ENCODE assay signal across 20 cellular contexts in the genomic region with DNA sequence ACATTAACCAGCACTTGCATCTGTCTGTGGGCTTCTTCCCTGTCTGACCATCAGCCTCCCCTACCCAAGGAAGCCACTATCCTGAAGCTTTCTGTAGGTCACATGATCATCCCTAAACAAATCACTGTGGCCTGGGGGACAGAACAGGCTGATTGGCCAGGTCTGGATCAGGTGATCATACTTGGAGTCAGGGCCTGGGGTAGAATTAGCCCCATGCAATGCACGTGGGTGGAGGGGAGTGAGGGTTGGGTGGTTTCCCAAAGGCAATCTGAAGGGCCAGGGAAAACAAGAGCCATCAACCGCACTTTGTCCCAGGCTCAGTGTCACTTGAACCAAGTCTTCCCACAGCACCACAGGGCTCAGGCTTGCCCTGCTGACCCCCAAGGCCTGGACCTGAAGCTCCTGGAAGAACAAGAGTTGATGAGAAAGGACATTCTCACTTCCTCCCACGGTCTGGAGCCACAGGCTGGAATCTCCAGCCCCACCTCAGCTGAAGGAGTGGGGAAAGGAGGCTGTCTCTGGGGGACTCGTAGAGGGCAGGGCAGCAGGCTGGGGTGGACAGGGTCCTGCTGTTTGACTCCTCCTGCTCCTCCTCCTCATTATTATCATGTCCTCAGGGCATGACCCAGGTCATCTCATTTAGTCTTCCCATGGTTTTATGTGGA. TPM values are rescaled to one million over a fixed set of nuclear protein-coding genes. Genes with fewer than 3 reads are reported as not detected.
DNase-seq lines count a peak whose midpoint lies in the region; ATAC-seq, FAIRE-seq and TF ChIP-seq lines count a peak whose summit lies in the region.
"Had no signal": no experiment of that assay in that cellular context is flagged by ENCODE, and none has a peak within 500 bp of the region (broad histone marks: within the 10 kb centered on the region; RNA-seq: fewer than 3 reads in every experiment).

No MANE protein-coding gene starts in this region.

- H3K9me3 ChIP-seq in A549 = no peaks in the 10 kb centered on the region

- no peaks in the 10 kb centered on the region for H3K27me3 ChIP-seq in bronchial epithelial cell (ENCODE audit: control insufficient read depth, insufficient read depth, low read length)

- H3K36me3 ChIP-seq in bronchial epithelial cell (ENCODE audit: control insufficient read depth, insufficient read depth, low read length) = no peaks in the 10 kb centered on the region

- in situ Hi-C loops in SK-MEL-5 (cut with HindIII; ENCODE audit: low pct_unique_long_range_greater_than_20kb, low sequenced_read_pairs) = no loop called here

- TF ChIP-seq POLR2A in A549 (IDR thresholded peaks at IDR 0.05; ENCODE audit: low read length) (no peak), GM12892 (IDR thresholded peaks at IDR 0.05; ENCODE audit: low read depth, low read length) (no peak)

- no peak overlapping the region for H3K4me2 ChIP-seq in A549
- H3K4me2 ChIP-seq: PC-9 had no signal

- DNase-seq in A549 (ENCODE audit: low read depth in 1 of 2, low spot score in 1 of 2) (no peak), GM12892 (ENCODE audit: insufficient read length) (no peak), SK-MEL-5 (ENCODE audit: low read depth, low spot score) (peak; percentile 26), bronchial epithelial cell (ENCODE audit: low read depth) (no peak), D341Med (ENCODE audit: low spot score) (no peak), Kasumi-1 (lab: John Stamatoyannopoulos, UW) (no peak), urothelium cell line (ENCODE audit: low spot score) (no peak)
- no peak for DNase-seq in activated effector memory CD4-positive, alpha-beta T cell treated with anti-CD3 and anti-CD28 coated beads, Interleukin-2, amount 50 U/mL, for 16 hours
- DNase-seq: GOT3, MV-4-11, NCI-H1417, NCI-H187 treated with DMSO at 0.1 percent for 48 hours, NCI-H446, NCI-H69, PC-9, T-helper 1 cell had no signal

- 38% methylated on average over 4 of the region's 4 CpGs for WGBS in A549 (ENCODE audit: missing lambda C conversion rate)

- H3K4me3 ChIP-seq in A549 (no peak overlapping the region), bronchial epithelial cell (ENCODE audit: low read depth, low read length) (no peak overlapping the region)
- H3K4me3 ChIP-seq: PC-9, SK-N-MC had no signal

- TF ChIP-seq RAD21 in A549 (conservative IDR thresholded peaks at IDR 0.05 in 1 of 2, IDR thresholded peaks at IDR 0.05 in 1 of 2) = no peak

- no peak for TF ChIP-seq CTCF in A549 (IDR thresholded peaks at IDR 0.05)
- TF ChIP-seq CTCF in bronchial epithelial cell (IDR thresholded peaks at IDR 0.05; ENCODE audit: insufficient read depth, low read length, severe bottlenecking) = no peak

- no peak for FAIRE-seq in A549 (lab: Jason Lieb, UNC)
- FAIRE-seq in GM12892 (lab: Jason Lieb, UNC) = peak; percentile 70
- FAIRE-seq in bronchial epithelial cell (lab: Jason Lieb, UNC) = peak; percentile 77
- no peak for FAIRE-seq in urothelium cell line (lab: Jason Lieb, UNC)
- FAIRE-seq: HTR-8/SVneo had no signal

- peak in 1 of 2 experiments; percentile 32; a peak in 1 of 6 replicates for ATAC-seq in A549

- H3K4me1 ChIP-seq in A549 = no peaks in the 10 kb centered on the region

- TF ChIP-seq EP300 in A549 (IDR thresholded peaks at IDR 0.05) = no peak

- POLR2A ChIA-PET in A549 (lab: Yijun Ruan, JAX) = no interaction called here

- H3K27ac ChIP-seq in A549 = no peak overlapping the region
- H3K27ac ChIP-seq: HL-60, PC-9, SK-N-MC had no signal

- CTCF ChIA-PET in A549 (lab: Yijun Ruan, JAX) = interaction anchor here (1.0 to 1.2 kb wide), 2 partner anchors 14 to 96 kb away, joined by 3 read pairs; no protein-coding TSS in a partner anchor

TF ChIP-seq in A549, 52 proteins besides CTCF, POLR2A, EP300 and RAD21:
- TF ChIP-seq ZFP36 (IDR thresholded peaks at IDR 0.05; ENCODE audit: borderline replicate concordance, partially characterized antibody) (no peak), USF2 (IDR thresholded peaks at IDR 0.05) (peak; percentile 49; the same call in 1 of the 2 replicates), SMC3 (IDR thresholded peaks at IDR 0.05) (no peak)

RNA-seq across cellular contexts. Expression of gene TSPAN18, which starts 31.5 kb away (rescaled TPM):
- 0.81 and 0.98 TPM in 2 replicates for polyA plus RNA-seq in A549 (2011; rRNA removed)
- polyA plus RNA-seq in A549 (2012; cell fraction: cytosol; rRNA removed) = 1.4 and 2.0 TPM in 2 replicates
- polyA plus RNA-seq in A549 (2012; cell fraction: nucleus; rRNA removed) = 1.8 and 2.6 TPM in 2 replicates
- polyA plus RNA-seq in A549 (2017; fragmentation: RNase III; extraction: RNeasy Plus Mini Kit Qiagen cat#74134 plus additional on column Dnase treatment) = 4.5 to 5.8 TPM (median 4.8 TPM) in 3 replicates
- polyA minus RNA-seq in A549 (2011; rRNA and poly(A)+ RNA removed) = 1.2 and 2.2 TPM in 2 replicates
- polyA plus RNA-seq in GM12892 (2012; ENCODE audit: missing spikeins) = 1.5 TPM
- total RNA-seq in SK-MEL-5 (2014; rRNA removed; shearing (Covaris generic)) = not detected in 2 replicates
- 0.52 and 0.90 TPM in 2 replicates for polyA plus RNA-seq in SK-MEL-5 (2015; cell fraction: cytosol; rRNA removed)
- polyA plus RNA-seq in SK-MEL-5 (2015; cell fraction: nucleus; rRNA removed) = 0.39 TPM in 1 of 2 replicates, not detected in the other
- not detected in 2 replicates for total RNA-seq in bronchial epithelial cell
- total RNA-seq: PC-9 had no signal
- polyA plus RNA-seq: CD14-positive monocyte had no signal
